In genomic region chr2:28624798-28625701, GRCh38 we compare ENCODE assay signal across 8 cellular contexts.
DNase-seq lines count a peak whose midpoint lies in the region; ATAC-seq and TF ChIP-seq lines count a peak whose summit lies in the region.

No MANE protein-coding gene starts in this region.

- peak; percentile 66 for DNase-seq in MV-4-11 (lab: John Stamatoyannopoulos, UW)
- DNase-seq in activated T-helper 2 cell treated with anti-CD3 and anti-CD28 coated beads, Interferon-gamma antibody, Interleukin-2, Interleukin-4, amounts not matched to agents 10 μg/mL and 5 μg/mL and 100 μg/mL, durations not matched to agents 14 hours and 24 hours and 36 hours (ENCODE audit: low spot score): peak; percentile 54
- peak; percentile 61 for DNase-seq in heart right ventricle
- DNase-seq in renal cortical epithelial cell (ENCODE audit: low read depth): peak; percentile 90
- no peak for DNase-seq in GOT3 (lab: John Stamatoyannopoulos, UW)
- no peak for DNase-seq in NCI-H2081 treated with DMSO at 0.1 percent for 48 hours (lab: John Stamatoyannopoulos, UW)

- H3K4me3 Mint-ChIP-seq in activated T-helper 2 cell treated with anti-CD3 and anti-CD28 coated beads, Interferon-gamma antibody, Interleukin-2, Interleukin-4, amounts not matched to agents 10 μg/mL and 5 μg/mL and 100 μg/mL, durations not matched to agents 14 hours and 24 hours and 36 hours (ENCODE audit: low read depth): peak overlapping the region; percentile 67

- 47% methylated on average over 19 of the region's 19 CpGs for WGBS in heart right ventricle, 2 donors

- peak overlapping the region; percentile 71 to 91 (median 87) for H3K27ac ChIP-seq in heart right ventricle

- H3K27ac Mint-ChIP-seq in activated T-helper 2 cell treated with anti-CD3 and anti-CD28 coated beads, Interferon-gamma antibody, Interleukin-2, Interleukin-4, amounts not matched to agents 10 μg/mL and 5 μg/mL and 100 μg/mL, durations not matched to agents 14 hours and 24 hours and 36 hours: peak overlapping the region; percentile 94

- no peaks in the 10 kb centered on the region for H3K27me3 ChIP-seq in heart right ventricle

- no peaks in the 10 kb centered on the region for H3K27me3 Mint-ChIP-seq in activated T-helper 2 cell treated with anti-CD3 and anti-CD28 coated beads, Interferon-gamma antibody, Interleukin-2, Interleukin-4, amounts not matched to agents 10 μg/mL and 5 μg/mL and 100 μg/mL, durations not matched to agents 14 hours and 24 hours and 36 hours (ENCODE audit: low read depth)

- no peaks in the 10 kb centered on the region for H3K36me3 Mint-ChIP-seq in activated T-helper 2 cell treated with anti-CD3 and anti-CD28 coated beads, Interferon-gamma antibody, Interleukin-2, Interleukin-4, amounts not matched to agents 10 μg/mL and 5 μg/mL and 100 μg/mL, durations not matched to agents 14 hours and 24 hours and 36 hours (ENCODE audit: low read depth)

- H3K4me3 ChIP-seq in heart right ventricle: no peak overlapping the region

- peaks cover 0 to 3% (median 0%) of the 10 kb centered on the region in 9 donors for H3K36me3 ChIP-seq in heart right ventricle

- peaks cover 9% of the 10 kb centered on the region for H3K9me3 Mint-ChIP-seq in activated T-helper 2 cell treated with anti-CD3 and anti-CD28 coated beads, Interferon-gamma antibody, Interleukin-2, Interleukin-4, amounts not matched to agents 10 μg/mL and 5 μg/mL and 100 μg/mL, durations not matched to agents 14 hours and 24 hours and 36 hours

- H3K9me3 ChIP-seq in heart right ventricle: no peaks in the 10 kb centered on the region

- ATAC-seq in GM18907 (IDR thresholded peaks at IDR 0.05; ENCODE audit: unreplicated experiment) (peak; percentile 66), heart right ventricle (peak; percentile 58 to 80 (median 68)), HG02763 (IDR thresholded peaks at IDR 0.05; ENCODE audit: unreplicated experiment) (no peak)

- intact Hi-C loops in activated T-helper 2 cell treated with anti-CD3 and anti-CD28 coated beads, Interferon-gamma antibody, Interleukin-2, Interleukin-4, amounts not matched to agents 10 μg/mL and 5 μg/mL and 100 μg/mL, durations not matched to agents 14 hours and 24 hours and 36 hours (cut with micrococcal nuclease): loop anchor here (1.0 to 10.0 kb wide), 7 partner anchors 11 to 233 kb away; partner anchors contain the start of gene FOSL2
- intact Hi-C loops in heart right ventricle (cut with DNase I): loop anchor here in 3 of 10 donors (5.0 to 10.0 kb wide), 2 partner anchors 37 to 130 kb away; partner anchors contain the start of gene PPP1CB (in 2 of the 3)

- peaks cover 75% of the 10 kb centered on the region for H3K4me1 Mint-ChIP-seq in activated T-helper 2 cell treated with anti-CD3 and anti-CD28 coated beads, Interferon-gamma antibody, Interleukin-2, Interleukin-4, amounts not matched to agents 10 μg/mL and 5 μg/mL and 100 μg/mL, durations not matched to agents 14 hours and 24 hours and 36 hours (ENCODE audit: low read depth)

- peaks cover 21 to 77% (median 64%) of the 10 kb centered on the region in 9 donors for H3K4me1 ChIP-seq in heart right ventricle

- TF ChIP-seq CTCF in heart right ventricle (IDR thresholded peaks at IDR 0.05): peak in 2 of 9 donors; percentile 32 to 33

Comparison
In these comparisons a context has a peak if more than half of its experiments do, and no peak if none do; other contexts are left out.
1. DNase-seq: peak in MV-4-11 (single experiment), activated T-helper 2 cell treated with anti-CD3 and anti-CD28 coated beads, Interferon-gamma antibody, Interleukin-2, Interleukin-4, amounts not matched to agents 10 μg/mL and 5 μg/mL and 100 μg/mL, durations not matched to agents 14 hours and 24 hours and 36 hours (single experiment), heart right ventricle (2 of 2) and renal cortical epithelial cell (single experiment); none in GOT3 (single experiment) and NCI-H2081 treated with DMSO at 0.1 percent for 48 hours (single experiment).